ENCODE assay signal across 8 cellular contexts in the genomic region with DNA sequence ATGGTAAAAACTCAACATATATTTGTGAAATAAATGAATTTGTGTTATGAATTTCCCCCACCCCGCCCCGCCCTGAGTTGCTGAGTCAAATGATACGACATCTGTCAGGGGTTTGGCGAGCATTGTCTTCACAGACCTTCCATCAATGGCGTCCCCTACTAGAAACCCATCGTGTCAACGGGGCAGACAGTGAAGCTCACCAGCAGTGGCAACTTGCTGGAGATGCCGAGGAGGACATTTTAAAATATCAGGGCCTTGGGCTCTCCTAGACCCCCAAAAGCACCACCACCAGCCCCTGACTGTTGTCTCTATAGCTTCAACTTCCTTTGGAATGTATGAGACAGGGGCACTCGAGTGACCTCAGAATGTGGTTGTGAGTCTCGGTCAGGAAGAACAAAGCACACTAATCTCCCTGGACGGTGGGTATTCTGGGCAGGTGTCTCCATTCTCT. TPM values are rescaled to one million over a fixed set of nuclear protein-coding genes. Genes with fewer than 3 reads are reported as not detected.
A peak's percentile ranks its signal among the peaks of the same experiment; 100 is the strongest.
DNase-seq lines count a peak whose midpoint lies in the region; FAIRE-seq and TF ChIP-seq lines count a peak whose summit lies in the region.

No MANE protein-coding gene starts in this region.

- H3K36me3 ChIP-seq in small intestine (ENCODE audit: control insufficient read depth in 2 of 2, insufficient read depth in 2 of 2, low read length in 2 of 2): peaks cover 11 to 12% of the 10 kb centered on the region in 2 donors

- H3K27me3 Mint-ChIP-seq in activated naive CD4-positive, alpha-beta T cell treated with anti-CD3 and anti-CD28 coated beads, Interleukin-2, amount 10 ng/mL, durations not matched to agents 7 days and 5 days: peaks cover 4% of the 10 kb centered on the region

- H3K27ac ChIP-seq in small intestine (ENCODE audit: low read depth in 1 of 2, low read length in 1 of 2): peak overlapping the region; percentile 48 to 80

- TF ChIP-seq CTCF in LNCaP clone FGC (IDR thresholded peaks at IDR 0.05; ENCODE audit: control insufficient read depth, extremely low read depth, insufficient read depth): no peak

- CTCF ChIA-PET in activated naive CD4-positive, alpha-beta T cell treated with anti-CD3 and anti-CD28 coated beads, Interleukin-2, amount 10 ng/mL, durations not matched to agents 7 days and 5 days (lab: Charles Lee): interaction anchor here (1.1 to 3.9 kb wide), 4 partner anchors 13 to 57 kb away, joined by 3 to 15 read pairs (median 4); no protein-coding TSS in a partner anchor

- DNase-seq in COLO668 (lab: John Stamatoyannopoulos, UW; ENCODE audit: unreplicated experiment): peak; percentile 34
- DNase-seq in LNCaP clone FGC (ENCODE audit: low read depth): no peak
- no peak for DNase-seq in activated naive CD4-positive, alpha-beta T cell treated with anti-CD3 and anti-CD28 coated beads, Interleukin-2, amount 10 ng/mL, durations not matched to agents 7 days and 5 days
- no peak for DNase-seq in small intestine
- DNase-seq in GM19238 (ENCODE audit: insufficient read length, low spot score): no peak
- DNase-seq in occipital lobe (lab: John Stamatoyannopoulos, UW): no peak
- no peak for DNase-seq in NCI-H1417 treated with DMSO at 0.1 percent for 48 hours (lab: John Stamatoyannopoulos, UW)

- H3K27me3 ChIP-seq in small intestine (ENCODE audit: control insufficient read depth in 2 of 2, insufficient read depth in 2 of 2, low read length in 2 of 2): no peaks in the 10 kb centered on the region

- peaks cover 34% of the 10 kb centered on the region for H3K4me1 Mint-ChIP-seq in activated naive CD4-positive, alpha-beta T cell treated with anti-CD3 and anti-CD28 coated beads, Interleukin-2, amount 10 ng/mL, durations not matched to agents 7 days and 5 days

- H3K4me1 ChIP-seq in small intestine (ENCODE audit: control insufficient read depth in 2 of 2, insufficient read depth in 1 of 2, low read depth in 1 of 2, low read length in 1 of 2): peaks cover 0 to 11% of the 10 kb centered on the region in 2 donors

- H3K27ac Mint-ChIP-seq in activated naive CD4-positive, alpha-beta T cell treated with anti-CD3 and anti-CD28 coated beads, Interleukin-2, amount 10 ng/mL, durations not matched to agents 7 days and 5 days: peak overlapping the region; percentile 97

- peak overlapping the region; percentile 94 for H3K4me3 ChIP-seq in LNCaP clone FGC (ENCODE audit: low read depth, low read length)
- peak overlapping the region; percentile 69 for H3K4me3 ChIP-seq in iPS-11a (ENCODE audit: low read depth, low read length)
- peak overlapping the region; percentile 46 to 75 for H3K4me3 ChIP-seq in small intestine (ENCODE audit: low read depth in 1 of 2, low read length in 2 of 2)

- peak overlapping the region; percentile 97 for H3K4me3 Mint-ChIP-seq in activated naive CD4-positive, alpha-beta T cell treated with anti-CD3 and anti-CD28 coated beads, Interleukin-2, amount 10 ng/mL, durations not matched to agents 7 days and 5 days

- WGBS in small intestine, 3 donors: 25 to 30% (median 27%) methylated on average over 11 of the region's 11 CpGs

- no peaks in the 10 kb centered on the region for H3K9me3 Mint-ChIP-seq in activated naive CD4-positive, alpha-beta T cell treated with anti-CD3 and anti-CD28 coated beads, Interleukin-2, amount 10 ng/mL, durations not matched to agents 7 days and 5 days

- peaks cover 34% of the 10 kb centered on the region for H3K36me3 Mint-ChIP-seq in activated naive CD4-positive, alpha-beta T cell treated with anti-CD3 and anti-CD28 coated beads, Interleukin-2, amount 10 ng/mL, durations not matched to agents 7 days and 5 days

- no peak for FAIRE-seq in small intestine (lab: Jason Lieb, UNC)

- no peaks in the 10 kb centered on the region for H3K9me3 ChIP-seq in small intestine (ENCODE audit: control insufficient read depth, low read depth)

RNA-seq across cellular contexts. Expression of a gene that starts 0.8 kb away (rescaled TPM):
- 100 to 1,000 TPM in 2 of 3 donors, 10 to 100 TPM in 1; 48.2 to 188 (median 131) TPM for polyA plus RNA-seq in small intestine
- 13.1 TPM for total RNA-seq in occipital lobe

RNA-seq across cellular contexts. Expression of a gene that starts 14.2 kb away (rescaled TPM):
- 10 to 100 TPM; 15.7 to 31.6 (median 16.1) TPM for polyA plus RNA-seq in small intestine
- 15.9 TPM for total RNA-seq in occipital lobe

RNA-seq across cellular contexts. Expression of a gene that starts 18.8 kb away (rescaled TPM):
- 10 to 100 TPM; 46.7 to 70.8 (median 47.6) TPM for polyA plus RNA-seq in small intestine
- total RNA-seq in occipital lobe: 20.9 TPM

RNA-seq across cellular contexts. Expression of a gene that starts 25.8 kb away (rescaled TPM):
- 10 to 100 TPM; 22.6 to 38.6 (median 24.8) TPM for polyA plus RNA-seq in small intestine
- total RNA-seq in occipital lobe: 32.8 TPM

RNA-seq across cellular contexts. Expression of a gene that starts 26.6 kb away (rescaled TPM):
- polyA plus RNA-seq in small intestine: not detected
- total RNA-seq in occipital lobe: not detected
